ENCODE assay signal across 8 cellular contexts in the genomic region with DNA sequence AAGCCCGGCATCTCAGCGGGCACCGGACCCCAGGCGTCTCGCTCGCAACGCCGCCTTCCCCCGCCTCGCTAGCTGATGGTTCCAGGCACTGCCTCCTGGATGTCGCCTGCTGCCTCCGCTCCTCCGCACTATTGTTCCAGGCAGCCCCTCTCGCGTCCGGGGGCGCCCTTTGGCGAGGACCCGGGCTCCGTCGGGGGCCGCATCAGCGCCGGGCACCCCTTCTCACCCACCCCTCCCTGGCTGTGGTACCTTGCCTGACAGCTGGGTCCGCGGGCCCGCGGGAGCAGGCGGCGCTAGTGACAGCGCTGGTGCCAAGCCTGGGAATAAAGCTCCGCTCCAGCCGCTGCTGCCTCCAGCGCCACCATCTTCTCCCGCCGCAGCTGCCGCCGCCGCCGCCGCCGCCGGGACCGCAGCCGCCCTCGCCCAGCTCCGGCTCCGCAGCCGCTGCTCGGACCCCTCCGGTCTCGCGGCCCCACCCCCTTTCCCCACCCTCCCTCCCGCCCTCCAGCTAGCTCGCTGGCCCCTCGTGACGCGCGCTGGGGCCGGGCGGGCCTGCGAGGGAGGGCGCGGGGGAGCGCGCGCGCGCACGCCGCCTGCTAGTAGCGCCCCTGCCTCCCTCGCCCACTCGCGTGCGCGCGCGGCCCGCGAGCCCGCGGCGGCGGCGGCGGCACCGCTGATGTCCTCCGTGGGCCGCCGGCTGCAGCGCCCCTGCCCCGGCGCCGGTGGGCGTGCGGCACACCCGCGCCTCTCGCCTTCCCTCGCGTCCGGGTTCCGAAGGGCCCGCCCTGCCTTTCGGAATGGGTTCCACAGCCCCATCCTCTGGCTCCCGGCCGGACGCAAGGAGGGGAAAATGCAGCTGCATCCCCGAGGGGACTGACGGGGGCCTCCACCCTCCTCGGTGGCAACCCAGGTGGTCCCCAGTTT. TPM values are rescaled to one million over a fixed set of nuclear protein-coding genes. Genes with fewer than 3 reads are reported as not detected.
DNase-seq lines count a peak whose midpoint lies in the region; ATAC-seq, FAIRE-seq and TF ChIP-seq lines count a peak whose summit lies in the region.

A gene (minus strand): TSS at position 468 of the 924 bp plus-strand sequence.

- no peak for FAIRE-seq in A549 (lab: Jason Lieb, UNC)

- DNase-seq in A549 (ENCODE audit: low read depth in 1 of 2, low spot score in 1 of 2) (peak; percentile 7 to 23), NCI-H526 treated with DMSO at 0.1 percent for 48 hours (lab: John Stamatoyannopoulos, UW) (peak; percentile 30), activated T-helper 1 cell treated with Interleukin-2 at 50 U/mL for 16 hours (ENCODE audit: low read depth) (peak; percentile 27), fibroblast of mammary gland (ENCODE audit: low read depth) (peak; percentile 33), naive B cell (peak; percentile 7)

- no peak for TF ChIP-seq EP300 in A549 (IDR thresholded peaks at IDR 0.05)

- peak within 1 kb of the TSS; percentile 65 to 83 for H3K9ac ChIP-seq in stomach smooth muscle (ENCODE audit: low read length in 2 of 2)

- H3K9me3 ChIP-seq in A549 (no peaks in the 10 kb centered on the region), stomach smooth muscle (ENCODE audit: control insufficient read depth in 2 of 2, low read length in 2 of 2) (no peaks in the 10 kb centered on the region)

- no peaks in the 10 kb centered on the region for H3K36me3 Mint-ChIP-seq in naive B cell

- WGBS in A549 (ENCODE audit: missing lambda C conversion rate) = 3% methylated on average over 5 of the region's 112 CpGs

- H3K4me3 ChIP-seq in A549 (peak within 1 kb of the TSS; percentile 73), fibroblast of mammary gland (ENCODE audit: control insufficient read depth, low read depth, low read length) (peak within 1 kb of the TSS; percentile 68), stomach smooth muscle (ENCODE audit: low read length in 2 of 2) (peak within 1 kb of the TSS; percentile 93 to 97)

- no peaks in the 10 kb centered on the region for H3K9me3 Mint-ChIP-seq in naive B cell

- no peaks in the 10 kb centered on the region for H3K36me3 ChIP-seq in stomach smooth muscle (ENCODE audit: control insufficient read depth in 2 of 2, insufficient read depth in 2 of 2, low read length in 2 of 2)

- H3K4me1 ChIP-seq in A549 (no peaks in the 10 kb centered on the region), stomach smooth muscle (ENCODE audit: control insufficient read depth, insufficient read depth, low read length) (peaks cover 21% of the 10 kb centered on the region)

- peak within 1 kb of the TSS in 1 of 6 donors; percentile 15 for H3K27ac Mint-ChIP-seq in naive B cell

- TF ChIP-seq CTCF in A549 (IDR thresholded peaks at IDR 0.05) (no peak), fibroblast of mammary gland (conservative IDR thresholded peaks at IDR 0.05; ENCODE audit: control insufficient read depth, insufficient read depth, low read depth, low read length) (no peak)

- H3K27ac ChIP-seq in A549 (peak within 1 kb of the TSS; percentile 53 to 84; a peak in 5 of 6 replicates), stomach smooth muscle (ENCODE audit: low read length) (peak within 1 kb of the TSS; percentile 37)

- H3K27me3 ChIP-seq in stomach smooth muscle (ENCODE audit: control insufficient read depth in 1 of 2, insufficient read depth in 2 of 2, low read length in 2 of 2) = no peaks in the 10 kb centered on the region

- POLR2A ChIA-PET in A549 (lab: Yijun Ruan, JAX) = no interaction called here

- CTCF ChIA-PET in A549 (lab: Yijun Ruan, JAX) = interaction anchor here (0.6 to 4.1 kb wide), 37 partner anchors 12 to 1333 kb away, joined by 3 to 39 read pairs (median 5); a partner anchor contains a TSS

- peak within 1 kb of the TSS; percentile 78 to 91 (median 82) for H3K4me3 Mint-ChIP-seq in naive B cell

- H3K4me2 ChIP-seq in A549 = peak within 1 kb of the TSS; percentile 100

- no peak for TF ChIP-seq RAD21 in A549 (conservative IDR thresholded peaks at IDR 0.05 in 1 of 2, IDR thresholded peaks at IDR 0.05 in 1 of 2)

- TF ChIP-seq POLR2A in A549 (IDR thresholded peaks at IDR 0.05; ENCODE audit: low read length) = no peak

- H3K4me1 Mint-ChIP-seq in naive B cell = peaks cover 11 to 12% (median 11%) of the 10 kb centered on the region in 3 donors

- peaks cover 26 to 48% (median 30%) of the 10 kb centered on the region in 3 donors for H3K27me3 Mint-ChIP-seq in naive B cell

- peak; percentile 73 to 77 for ATAC-seq in A549
- peak; percentile 49 for ATAC-seq in GM18867 (IDR thresholded peaks at IDR 0.05; ENCODE audit: unreplicated experiment)
- ATAC-seq in HG03095 (IDR thresholded peaks at IDR 0.05; ENCODE audit: unreplicated experiment) = peak; percentile 29
- ATAC-seq in naive B cell (ENCODE audit: low read depth in 2 of 2) = peak; percentile 38 to 39

TF ChIP-seq in A549, 52 proteins besides CTCF, POLR2A, EP300 and RAD21:
- TF ChIP-seq RNF2 (IDR thresholded peaks at IDR 0.05; ENCODE audit: borderline replicate concordance, low read depth) (peak; percentile 67; the same call in 1 of the 2 replicates), ZNF302 (CRISPR knock-in tag; IDR thresholded peaks at IDR 0.05) (no peak)

RNA-seq across cellular contexts. Expression of the gene that starts here (rescaled TPM):
- polyA plus RNA-seq in A549 (2011; rRNA removed) = 1.6 and 1.9 TPM in 2 replicates
- 0.32 and 0.44 TPM in 2 replicates for polyA plus RNA-seq in A549 (2012; cell fraction: cytosol; rRNA removed)
- 0.16 and 0.17 TPM in 2 replicates for polyA plus RNA-seq in A549 (2012; cell fraction: nucleus; rRNA removed)
- polyA plus RNA-seq in A549 (2017; fragmentation: RNase III; extraction: RNeasy Plus Mini Kit Qiagen cat#74134 plus additional on column Dnase treatment) = 0.21 to 0.34 TPM (median 0.22 TPM) in 3 replicates
- polyA minus RNA-seq in A549 (2011; rRNA and poly(A)+ RNA removed) = 2.2 and 3.0 TPM in 2 replicates
- polyA plus RNA-seq in naive B cell (ENCODE audit: low read depth in 6 of 6) = not detected

Comparison
In these comparisons a context has a peak if more than half of its experiments do, and no peak if none do; other contexts are left out.
1. Peak in every context shown above with its lines: DNase-seq, ATAC-seq, H3K4me3 ChIP-seq and H3K27ac ChIP-seq.
2. Peak in DNase-seq and ATAC-seq in naive B cell; RNA of the gene not detected or under 1 TPM.